8 cellular contexts compared by ENCODE assay signal in the genomic region with DNA sequence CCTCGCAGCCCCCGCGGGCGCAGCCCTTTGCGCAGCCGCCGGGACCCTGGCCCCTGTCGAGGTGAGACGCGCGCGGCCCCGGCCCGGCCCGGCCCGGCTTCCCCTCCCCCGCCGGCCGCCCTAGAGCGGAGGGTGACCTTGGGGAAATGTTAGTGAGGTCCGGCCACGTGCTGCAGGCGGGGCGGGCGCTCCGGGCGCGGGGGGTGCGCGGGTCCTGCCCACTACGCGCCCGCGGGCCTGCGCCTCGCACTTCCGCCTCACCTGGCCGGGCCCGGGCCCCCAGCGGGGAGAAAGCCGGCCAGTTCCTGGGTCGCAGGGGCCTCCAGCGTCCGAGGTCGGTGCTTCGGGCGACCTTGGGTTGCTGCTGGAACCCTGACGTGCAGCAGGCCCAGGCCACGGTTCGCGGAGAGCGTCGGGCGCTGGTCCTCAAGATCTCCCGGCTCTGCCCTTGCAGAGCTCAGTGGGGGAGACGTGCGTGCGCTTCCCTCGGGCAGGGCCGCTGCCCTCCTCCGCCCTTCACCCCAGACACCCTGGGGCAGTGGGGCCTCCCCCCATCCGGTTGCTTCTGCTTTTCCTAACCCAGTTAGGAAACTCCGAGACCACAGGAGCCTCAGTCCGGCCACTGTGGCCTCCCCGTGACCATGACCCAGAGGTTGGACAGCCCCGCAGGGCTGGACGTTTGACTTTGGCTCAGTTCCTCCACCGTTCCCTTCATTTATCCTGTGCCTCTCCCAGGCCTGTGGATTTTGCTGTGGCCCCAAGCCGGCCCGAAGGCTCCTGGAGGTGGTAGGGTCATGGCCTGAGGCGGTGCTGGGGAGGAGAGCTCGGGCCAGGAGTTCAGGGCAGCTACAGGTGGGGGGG. TPM values are rescaled to one million over a fixed set of nuclear protein-coding genes. Genes with fewer than 3 reads are reported as not detected.
DNase-seq lines count a peak whose midpoint lies in the region; ATAC-seq and TF ChIP-seq lines count a peak whose summit lies in the region.

No MANE protein-coding gene starts in this region.

- no TSS peak for BruUV-seq in PC-3 (replicated peaks; lab: Mats Ljungman, UMichigan)

- H3K79me2 ChIP-seq in PC-3 (ENCODE audit: low read length), result peaks cover 42% of the 10 kb centered on the region

- ATAC-seq in activated CD4-positive, alpha-beta T cell treated with anti-CD3 and anti-CD28 coated beads for 36 hours, result peak; percentile 43
- peak; percentile 46 for ATAC-seq in HG02798 (IDR thresholded peaks at IDR 0.05; ENCODE audit: poor library complexity, unreplicated experiment)
- ATAC-seq in PC-3, result peak; percentile 30
- peak; percentile 77 for ATAC-seq in body of pancreas

- H3F3A ChIP-seq in PC-3 (ENCODE audit: low read length, unreplicated experiment), result no peaks in the 10 kb centered on the region

- peaks cover 15% of the 10 kb centered on the region for H3K4me1 Mint-ChIP-seq in activated CD4-positive, alpha-beta T cell treated with anti-CD3 and anti-CD28 coated beads for 36 hours

- peak overlapping the region; percentile 67 for H3K9ac ChIP-seq in PC-3 (ENCODE audit: low read length)

- DNase-seq in activated CD4-positive, alpha-beta T cell treated with anti-CD3 and anti-CD28 coated beads for 36 hours, result peak; percentile 53
- no peak for DNase-seq in activated CD4-positive, alpha-beta T cell treated with anti-CD3 and anti-CD28 coated beads, Interleukin-2, amount 50 U/mL, for 1 hour
- DNase-seq in PC-3 (peak; percentile 26), body of pancreas (peak; percentile 85 to 90 (median 88)), kidney tubule cell (ENCODE audit: low spot score) (peak; percentile 58), HPDE6-E6E7 (ENCODE audit: extremely low spot score) (no peak)
- peak; percentile 35 for DNase-seq in stimulated activated CD4-positive, alpha-beta T cell treated with anti-CD3 and anti-CD28 coated beads, Interleukin-4, amount 100 ng/mL, for 24 hours

- POLR2A ChIA-PET in activated CD4-positive, alpha-beta T cell treated with anti-CD3 and anti-CD28 coated beads for 36 hours (lab: Charles Lee), result no interaction called here
- POLR2A ChIA-PET in PC-3 (lab: Charles Lee; ENCODE audit: unreplicated experiment), result no interaction called here

- no peak for TF ChIP-seq CTCF in PC-3 (conservative IDR thresholded peaks at IDR 0.05; ENCODE audit: low read depth, low read length)
- peak in 1 of 7 experiments; percentile 4 for TF ChIP-seq CTCF in body of pancreas (IDR thresholded peaks at IDR 0.05)

- H2AFZ ChIP-seq in PC-3 (ENCODE audit: low read length), result peak overlapping the region; percentile 74; the same call in 1 of the 2 replicates

- peak overlapping the region; percentile 93 for H3K4me2 ChIP-seq in PC-3 (ENCODE audit: low read length)

- WGBS in body of pancreas, 2 donors, result 3% methylated on average over 6 to 62 of the region's 72 CpGs

- peak; percentile 20 to 62 (median 59) for TF ChIP-seq POLR2A in body of pancreas (IDR thresholded peaks at IDR 0.05)

- H3K27ac ChIP-seq in PC-3 (ENCODE audit: low read length) (peak overlapping the region; percentile 29), body of pancreas (peak overlapping the region; percentile 84 to 97 (median 91))

- H3K27me3 ChIP-seq in PC-3 (ENCODE audit: low read length) (no peaks in the 10 kb centered on the region), body of pancreas (no peaks in the 10 kb centered on the region)

- no peaks in the 10 kb centered on the region for H3K9me2 ChIP-seq in PC-3 (replicated peaks; ENCODE audit: low read length)

- H3K27ac Mint-ChIP-seq in activated CD4-positive, alpha-beta T cell treated with anti-CD3 and anti-CD28 coated beads for 36 hours, result no peak overlapping the region

- H3K4me3 ChIP-seq in PC-3 (ENCODE audit: low read length), result peak overlapping the region; percentile 81
- H3K4me3 ChIP-seq in body of pancreas, result peak overlapping the region; percentile 39 to 47

- no peaks in the 10 kb centered on the region for H4K20me1 ChIP-seq in PC-3 (ENCODE audit: low read length)

- no peaks in the 10 kb centered on the region for H3K9me3 Mint-ChIP-seq in activated CD4-positive, alpha-beta T cell treated with anti-CD3 and anti-CD28 coated beads for 36 hours (ENCODE audit: low read depth)

- no peaks in the 10 kb centered on the region for H3K9me3 ChIP-seq in PC-3 (ENCODE audit: low read length)
- no peaks in the 10 kb centered on the region for H3K9me3 ChIP-seq in body of pancreas

- intact Hi-C loops in activated CD4-positive, alpha-beta T cell treated with anti-CD3 and anti-CD28 coated beads for 36 hours (cut with DNase I, micrococcal nuclease), result no loop called here
- intact Hi-C loops in PC-3 (cut with micrococcal nuclease) (no loop called here), body of pancreas (cut with DNase I) (no loop called here)

- H3K36me3 ChIP-seq in PC-3 (ENCODE audit: low read depth, low read length), result no peaks in the 10 kb centered on the region
- no peaks in the 10 kb centered on the region for H3K36me3 ChIP-seq in body of pancreas (replicated peaks in 1 of 2; ENCODE audit: insufficient read depth in 1 of 2, low read depth in 2 of 2)

- peaks cover 5% of the 10 kb centered on the region for H3K36me3 Mint-ChIP-seq in activated CD4-positive, alpha-beta T cell treated with anti-CD3 and anti-CD28 coated beads for 36 hours (ENCODE audit: low read depth)

- CTCF ChIA-PET in activated CD4-positive, alpha-beta T cell treated with anti-CD3 and anti-CD28 coated beads for 36 hours (lab: Charles Lee), result interaction anchor here (1.1 kb wide), 1 partner anchor 39 kb away, joined by 4 read pairs; no protein-coding TSS in a partner anchor
- CTCF ChIA-PET in PC-3 (lab: Charles Lee), result interaction anchor here (0.6 kb wide), 1 partner anchor 8 kb away, joined by 3 read pairs; no protein-coding TSS in a partner anchor

- H3K4me1 ChIP-seq in PC-3 (ENCODE audit: insufficient read depth, low read length) (peaks cover 32% of the 10 kb centered on the region), body of pancreas (peaks cover 74% of the 10 kb centered on the region)

- H3K4me3 Mint-ChIP-seq in activated CD4-positive, alpha-beta T cell treated with anti-CD3 and anti-CD28 coated beads for 36 hours, result peak overlapping the region; percentile 75

- no peaks in the 10 kb centered on the region for H3K27me3 Mint-ChIP-seq in activated CD4-positive, alpha-beta T cell treated with anti-CD3 and anti-CD28 coated beads for 36 hours

RNA-seq across cellular contexts. Expression of gene MCRIP2, which starts 0.8 kb away (rescaled TPM):
- total RNA-seq in activated CD4-positive, alpha-beta T cell treated with anti-CD3 and anti-CD28 coated beads for 36 hours, result 10 to 100 TPM; 28.5 to 44.0 TPM
- total RNA-seq in PC-3 (2014; rRNA removed) (83.5 and 84.6 TPM in 2 replicates), body of pancreas (10 to 100 TPM; 41.2 to 47.5 TPM)

RNA-seq across cellular contexts. Expression of gene METTL26, which starts 6.3 kb away (rescaled TPM):
- 100 to 1,000 TPM; 116 to 127 TPM for total RNA-seq in activated CD4-positive, alpha-beta T cell treated with anti-CD3 and anti-CD28 coated beads for 36 hours
- total RNA-seq in PC-3 (2014; rRNA removed) (179 and 207 TPM in 2 replicates), body of pancreas (100 to 1,000 TPM in 1 of 2 donors, 10 to 100 TPM in 1; 76.8 to 115 TPM)

RNA-seq across cellular contexts. Expression of gene WDR90, which starts 6.7 kb away (rescaled TPM):
- 10 to 100 TPM; 43.6 to 55.9 TPM for total RNA-seq in activated CD4-positive, alpha-beta T cell treated with anti-CD3 and anti-CD28 coated beads for 36 hours
- 44.4 and 72.4 TPM in 2 replicates for total RNA-seq in PC-3 (2014; rRNA removed)
- total RNA-seq in body of pancreas, result 100 to 1,000 TPM in 1 of 2 donors, 10 to 100 TPM in 1; 15.8 to 111 TPM

RNA-seq across cellular contexts. Expression of gene WFIKKN1, which starts 11.6 kb away (rescaled TPM):
- 1 to 10 TPM in 1 of 2 experiments, under 1 TPM in 1; 0.74 to 1.1 TPM for total RNA-seq in activated CD4-positive, alpha-beta T cell treated with anti-CD3 and anti-CD28 coated beads for 36 hours
- total RNA-seq in PC-3 (2014; rRNA removed) (0.11 and 0.40 TPM in 2 replicates), body of pancreas (1 to 10 TPM; 3.9 to 5.6 TPM)

RNA-seq across cellular contexts. Expression of gene RHOT2, which starts 25.5 kb away (rescaled TPM):
- 100 to 1,000 TPM; 123 to 130 TPM for total RNA-seq in activated CD4-positive, alpha-beta T cell treated with anti-CD3 and anti-CD28 coated beads for 36 hours
- total RNA-seq in PC-3 (2014; rRNA removed), result 93.0 and 100 TPM in 2 replicates
- 10 to 100 TPM; 65.6 to 89.0 TPM for total RNA-seq in body of pancreas

Comparison
In these comparisons a context has a peak if more than half of its experiments do, and no peak if none do; other contexts are left out.
1. DNase-seq: peak in activated CD4-positive, alpha-beta T cell treated with anti-CD3 and anti-CD28 coated beads for 36 hours (single experiment), PC-3 (single experiment), body of pancreas (4 of 4), kidney tubule cell (single experiment) and stimulated activated CD4-positive, alpha-beta T cell treated with anti-CD3 and anti-CD28 coated beads, Interleukin-4, amount 100 ng/mL, for 24 hours (single experiment); none in activated CD4-positive, alpha-beta T cell treated with anti-CD3 and anti-CD28 coated beads, Interleukin-2, amount 50 U/mL, for 1 hour (single experiment) and HPDE6-E6E7 (single experiment).
2. Peak in every context shown above with its lines, with median percentiles within 50 percentile points of each other: ATAC-seq.